8 cellular contexts compared by ENCODE assay signal in the genomic region with DNA sequence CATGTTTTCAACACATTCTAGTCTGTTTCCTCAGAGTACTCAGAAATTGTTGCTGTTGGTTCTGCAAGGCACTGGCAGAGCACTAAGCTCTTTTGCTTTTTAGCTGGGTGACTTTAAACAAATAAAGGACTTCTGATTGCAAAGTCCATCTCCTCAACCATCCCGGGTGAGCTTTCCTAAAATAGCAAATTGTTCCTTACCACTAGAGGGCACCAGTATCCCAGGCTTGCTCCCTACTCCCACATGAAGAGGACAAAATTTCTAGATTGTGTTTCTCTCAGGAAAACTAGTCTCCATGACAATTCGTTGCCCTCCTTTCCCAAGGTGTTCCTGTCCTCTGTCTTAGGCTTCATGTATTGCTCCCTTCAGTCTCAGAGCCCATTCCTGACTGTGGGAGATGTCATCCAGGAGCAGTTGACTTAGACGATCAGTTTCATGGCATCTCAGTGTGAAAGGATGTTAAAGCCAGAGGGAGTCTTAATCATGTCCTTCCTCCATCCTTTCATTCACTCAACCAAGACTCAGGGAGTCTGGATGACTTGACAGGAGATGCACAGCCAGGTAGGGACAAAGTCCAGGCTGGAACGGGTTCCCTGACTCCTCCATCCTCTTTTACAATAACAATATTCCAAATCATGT. TPM values are rescaled to one million over a fixed set of nuclear protein-coding genes. Genes with fewer than 3 reads are reported as not detected.
A peak's percentile ranks its signal among the peaks of the same experiment; 100 is the strongest.
DNase-seq lines count a peak whose midpoint lies in the region; ATAC-seq and FAIRE-seq lines count a peak whose summit lies in the region.

No MANE protein-coding gene starts in this region.

- DNase-seq in NCI-H1105 treated with DMSO at 0.1 percent for 48 hours (lab: John Stamatoyannopoulos, UW) (peak; percentile 19), NCI-H1105 (lab: John Stamatoyannopoulos, UW) (no peak), LHCN-M2 (ENCODE audit: low read depth) (peak; percentile 21), astrocyte of the hippocampus (ENCODE audit: low read depth, low spot score) (peak; percentile 68), iris pigment epithelial cell (ENCODE audit: low read depth) (peak; percentile 49), urothelium cell line (ENCODE audit: low spot score) (peak; percentile 58)

- no peak for FAIRE-seq in urothelium cell line (lab: Jason Lieb, UNC)

- ATAC-seq in HG03354 (IDR thresholded peaks at IDR 0.05; ENCODE audit: poor library complexity, severe bottlenecking, unreplicated experiment), result no peak
- ATAC-seq in GM21423 (IDR thresholded peaks at IDR 0.05; ENCODE audit: unreplicated experiment), result no peak

RNA-seq across cellular contexts. Expression of a gene that starts 23.8 kb away (rescaled TPM):
- total RNA-seq in LHCN-M2 (2014; rRNA removed), result not detected in 2 replicates
- not detected for polyA plus RNA-seq in LHCN-M2 (2012)

RNA-seq across cellular contexts. Expression of a gene that starts 30.8 kb away (rescaled TPM):
- total RNA-seq in LHCN-M2 (2014; rRNA removed), result not detected in 2 replicates
- not detected for polyA plus RNA-seq in LHCN-M2 (2012)
